8 cellular contexts compared by ENCODE assay signal in the genomic region with DNA sequence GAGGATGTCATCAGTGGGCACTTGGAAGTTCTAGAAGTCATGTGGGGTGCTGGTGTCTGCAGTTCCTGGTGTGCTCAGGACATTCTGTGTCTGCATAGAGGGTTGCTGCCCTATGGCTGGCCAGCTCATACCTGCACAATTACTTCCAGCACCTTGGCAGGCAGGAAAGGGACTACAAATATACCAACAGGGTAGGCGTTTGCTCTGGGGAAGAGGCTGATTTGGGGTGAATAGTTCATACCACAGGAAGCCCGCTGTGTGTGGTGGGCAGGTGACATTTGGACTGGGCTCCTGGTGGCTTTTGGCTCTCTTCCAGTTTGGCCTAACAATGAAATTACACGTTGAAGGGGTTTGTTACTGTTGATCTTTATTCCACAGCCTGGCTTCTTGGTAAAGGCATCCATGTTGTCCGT.
DNase-seq lines count a peak whose midpoint lies in the region; TF ChIP-seq lines count a peak whose summit lies in the region.

No MANE protein-coding gene starts in this region.

- H3K27ac ChIP-seq in Peyer's patch, result peak overlapping the region; percentile 66 to 83 (median 80)
- H3K27ac ChIP-seq in epithelial cell of prostate, result peak overlapping the region; percentile 71
- peak overlapping the region in 1 of 3 donors; percentile 1 for H3K27ac ChIP-seq in thyroid gland

- TF ChIP-seq CTCF in Peyer's patch (IDR thresholded peaks at IDR 0.05) (no peak), thyroid gland (IDR thresholded peaks at IDR 0.05) (no peak)

- no peaks in the 10 kb centered on the region for H3K36me3 ChIP-seq in Peyer's patch
- no peaks in the 10 kb centered on the region for H3K36me3 ChIP-seq in thyroid gland

- WGBS in thyroid gland, 2 donors, result 51 to 62% methylated on average over 4 of the region's 4 CpGs

- intact Hi-C loops in activated naive CD4-positive, alpha-beta T cell treated with anti-CD3 and anti-CD28 coated beads for 36 hours (cut with micrococcal nuclease), result loop anchor here (2.0 kb wide), 1 partner anchor 43 kb away; no protein-coding TSS in a partner anchor
- intact Hi-C loops in thyroid gland (cut with DNase I), result no loop called here

- no peaks in the 10 kb centered on the region for H3K9me3 ChIP-seq in Peyer's patch
- H3K9me3 ChIP-seq in thyroid gland, result no peaks in the 10 kb centered on the region

- no peak overlapping the region for H3K4me3 Mint-ChIP-seq in activated naive CD4-positive, alpha-beta T cell treated with anti-CD3 and anti-CD28 coated beads for 36 hours

- no peaks in the 10 kb centered on the region for H3K27me3 ChIP-seq in Peyer's patch
- no peaks in the 10 kb centered on the region for H3K27me3 ChIP-seq in thyroid gland

- TF ChIP-seq POLR2A in Peyer's patch (IDR thresholded peaks at IDR 0.05) (no peak), thyroid gland (IDR thresholded peaks at IDR 0.05) (no peak)

- H3K36me3 Mint-ChIP-seq in activated naive CD4-positive, alpha-beta T cell treated with anti-CD3 and anti-CD28 coated beads for 36 hours (ENCODE audit: low read depth), result no peaks in the 10 kb centered on the region

- peak; percentile 35 for DNase-seq in activated naive CD4-positive, alpha-beta T cell treated with anti-CD3 and anti-CD28 coated beads for 36 hours
- no peak for DNase-seq in activated naive CD4-positive, alpha-beta T cell (lab: John Stamatoyannopoulos, UW)
- DNase-seq in Peyer's patch, result peak in 2 of 3 donors; percentile 65 to 66
- DNase-seq in epithelial cell of prostate (ENCODE audit: low read depth, low spot score), result no peak
- DNase-seq in thyroid gland, result peak; percentile 21 to 23
- DNase-seq in ureter (ENCODE audit: low spot score), result no peak
- no peak for DNase-seq in ACHN
- DNase-seq in DMS53 (lab: John Stamatoyannopoulos, UW), result no peak

- peaks cover 2% of the 10 kb centered on the region for H3K9me3 Mint-ChIP-seq in activated naive CD4-positive, alpha-beta T cell treated with anti-CD3 and anti-CD28 coated beads for 36 hours

- no peaks in the 10 kb centered on the region for H3K27me3 Mint-ChIP-seq in activated naive CD4-positive, alpha-beta T cell treated with anti-CD3 and anti-CD28 coated beads for 36 hours (ENCODE audit: low read depth)

- H3K4me3 ChIP-seq in Peyer's patch (no peak overlapping the region), thyroid gland (replicated peaks in 1 of 3) (no peak overlapping the region)

- H3K4me1 Mint-ChIP-seq in activated naive CD4-positive, alpha-beta T cell treated with anti-CD3 and anti-CD28 coated beads for 36 hours (ENCODE audit: low read depth), result peaks cover 38% of the 10 kb centered on the region

- CTCF ChIA-PET in activated naive CD4-positive, alpha-beta T cell treated with anti-CD3 and anti-CD28 coated beads for 36 hours (lab: Charles Lee), result interaction anchor here (1.0 to 2.0 kb wide), 3 partner anchors 42 to 253 kb away, joined by 3 to 7 read pairs (median 3); no protein-coding TSS in a partner anchor

- H3K4me1 ChIP-seq in Peyer's patch (peaks cover 0 to 13% (median 9%) of the 10 kb centered on the region in 4 donors), thyroid gland (peaks cover 10 to 17% of the 10 kb centered on the region in 2 donors)

- no peak overlapping the region for H3K27ac Mint-ChIP-seq in activated naive CD4-positive, alpha-beta T cell treated with anti-CD3 and anti-CD28 coated beads for 36 hours

- in situ Hi-C loops in ACHN (cut with HindIII; ENCODE audit: low pct_ligation_motif_present, low pct_unique_long_range_greater_than_20kb, low sequenced_read_pairs), result no loop called here

Comparison
In these comparisons a context has a peak if more than half of its experiments do, and no peak if none do; other contexts are left out.
1. DNase-seq: peak in activated naive CD4-positive, alpha-beta T cell treated with anti-CD3 and anti-CD28 coated beads for 36 hours (single experiment), Peyer's patch (2 of 3) and thyroid gland (2 of 2); none in activated naive CD4-positive, alpha-beta T cell (0 of 4), epithelial cell of prostate (single experiment), ureter (single experiment), ACHN (single experiment) and DMS53 (single experiment).